24 cellular contexts compared by ENCODE assay signal in genomic region chr6:107706516-107706915, GRCh38.
"Had no signal": no experiment of that assay in that cellular context is flagged by ENCODE, and none has a peak within 500 bp of the region (broad histone marks: within the 10 kb centered on the region; RNA-seq: fewer than 3 reads in every experiment).

No MANE protein-coding gene starts in this region.

- H3K27ac ChIP-seq: brain microvascular endothelial cell, coronary artery, dorsolateral prefrontal cortex, gastroesophageal sphincter, hepatocyte, parathyroid adenoma, stomach, thyroid gland, upper lobe of right lung had no signal

- H3K9me3 ChIP-seq: gastroesophageal sphincter, stomach, thyroid gland, upper lobe of right lung had no signal

- H3K27ac Mint-ChIP-seq: activated CD4-positive, alpha-beta T cell treated with anti-CD3 and anti-CD28 coated beads for 36 hours; activated T-helper 1 cell treated with anti-CD3 and anti-CD28 coated beads, Interleukin-12 subunit alpha, Interleukin-12 subunit beta, Interleukin-2, Interleukin-4 antibody, amounts not matched to agents 30 ng/mL and 10 ng/mL and 1 ng/mL, durations not matched to agents 14 hours and 24 hours and 36 hours; stimulated activated naive B cell treated with anti-CD40 and anti-IgM and Interleukin-4, amounts not matched to agents 10 μg/mL and 1 μg/mL and 100 μg/mL, for 72 hours; T-helper 2 cell treated with Interferon-gamma antibody and Interleukin-4, amounts not matched to agents 5 μg/mL and 100 μg/mL, for 36 hours had no signal

- ATAC-seq: activated CD4-positive, alpha-beta T cell treated with anti-CD3 and anti-CD28 coated beads for 36 hours; effector memory CD8-positive, alpha-beta T cell; gastroesophageal sphincter; left ventricle myocardium superior; right cardiac atrium; stimulated activated naive B cell treated with anti-CD40 and anti-IgM and Interleukin-4, amounts not matched to agents 10 μg/mL and 1 μg/mL and 100 μg/mL, for 72 hours; upper lobe of right lung had no signal

- H3K27me3 ChIP-seq: brain microvascular endothelial cell, dorsolateral prefrontal cortex, gastroesophageal sphincter, hepatocyte, stomach, thyroid gland, upper lobe of right lung had no signal

- H3K36me3 ChIP-seq: brain microvascular endothelial cell, gastroesophageal sphincter, stomach, thyroid gland, upper lobe of right lung had no signal

- H3K9me3 Mint-ChIP-seq: activated naive CD4-positive, alpha-beta T cell treated with anti-CD3 and anti-CD28 coated beads for 36 hours; activated T-helper 1 cell treated with anti-CD3 and anti-CD28 coated beads, Interleukin-12 subunit alpha, Interleukin-12 subunit beta, Interleukin-2, Interleukin-4 antibody, amounts not matched to agents 30 ng/mL and 10 ng/mL and 1 ng/mL, durations not matched to agents 14 hours and 24 hours and 36 hours; effector memory CD8-positive, alpha-beta T cell; stimulated activated naive B cell treated with anti-CD40 and anti-IgM and Interleukin-4, amounts not matched to agents 10 μg/mL and 1 μg/mL and 100 μg/mL, for 72 hours; T-helper 2 cell treated with Interferon-gamma antibody and Interleukin-4, amounts not matched to agents 5 μg/mL and 100 μg/mL, for 36 hours had no signal

- H3K4me3 Mint-ChIP-seq: activated CD4-positive, alpha-beta T cell treated with anti-CD3 and anti-CD28 coated beads for 36 hours; activated naive CD4-positive, alpha-beta T cell treated with anti-CD3 and anti-CD28 coated beads for 36 hours; activated T-helper 1 cell treated with anti-CD3 and anti-CD28 coated beads, Interleukin-12 subunit alpha, Interleukin-12 subunit beta, Interleukin-2, Interleukin-4 antibody, amounts not matched to agents 30 ng/mL and 10 ng/mL and 1 ng/mL, durations not matched to agents 14 hours and 24 hours and 36 hours; effector memory CD8-positive, alpha-beta T cell; stimulated activated naive B cell treated with anti-CD40 and anti-IgM and Interleukin-4, amounts not matched to agents 10 μg/mL and 1 μg/mL and 100 μg/mL, for 72 hours; T-helper 2 cell treated with Interferon-gamma antibody and Interleukin-4, amounts not matched to agents 5 μg/mL and 100 μg/mL, for 36 hours had no signal

- DNase-seq: activated CD4-positive, alpha-beta T cell treated with anti-CD3 and anti-CD28 coated beads for 36 hours; activated CD4-positive, CD25-positive, alpha-beta regulatory T cell; activated effector memory CD4-positive, alpha-beta T cell treated with anti-CD3 and anti-CD28 coated beads, Interleukin-2, amount 50 U/mL, for 16 hours; activated naive CD4-positive, alpha-beta T cell treated with anti-CD3 and anti-CD28 coated beads for 36 hours; activated T-cell treated with anti-CD3 and anti-CD28 coated beads for 4 hours; amniotic stem cell; brain microvascular endothelial cell; dorsolateral prefrontal cortex; effector memory CD8-positive, alpha-beta T cell; left ventricle myocardium superior; occipital lobe; right cardiac atrium; stimulated activated CD4-positive, alpha-beta T cell treated with anti-CD3 and anti-CD28 coated beads, Interleukin-15, amount 100 ng/mL, for 24 hours; stimulated activated CD4-positive, alpha-beta T cell treated with anti-CD3 and anti-CD28 coated beads, Interleukin-2, amount 100 ng/mL, for 24 hours; stimulated activated naive B cell treated with anti-CD40 and anti-IgM and Interleukin-4, amounts not matched to agents 10 μg/mL and 1 μg/mL and 100 μg/mL, for 72 hours; stomach; thyroid gland; upper lobe of right lung had no signal

- H3K4me3 ChIP-seq: coronary artery, dorsolateral prefrontal cortex, gastroesophageal sphincter, hepatocyte, stomach, thyroid gland, upper lobe of right lung had no signal

- H3K27me3 Mint-ChIP-seq: activated CD4-positive, alpha-beta T cell treated with anti-CD3 and anti-CD28 coated beads for 36 hours; effector memory CD8-positive, alpha-beta T cell; stimulated activated naive B cell treated with anti-CD40 and anti-IgM and Interleukin-4, amounts not matched to agents 10 μg/mL and 1 μg/mL and 100 μg/mL, for 72 hours had no signal

- H3K4me1 ChIP-seq: parathyroid adenoma, thyroid gland, upper lobe of right lung had no signal
